In genomic region chr1:234325878-234326492, GRCh38 we compare ENCODE assay signal across 8 cellular contexts. TPM values are rescaled to one million over a fixed set of nuclear protein-coding genes. Genes with fewer than 3 reads are reported as not detected.
A peak's percentile ranks its signal among the peaks of the same experiment; 100 is the strongest.
DNase-seq lines count a peak whose midpoint lies in the region; TF ChIP-seq lines count a peak whose summit lies in the region.

No MANE protein-coding gene starts in this region.

- no peak overlapping the region for H4K91ac ChIP-seq in trophoblast cell (ENCODE audit: low read depth, low read length)

- H4K12ac ChIP-seq in trophoblast cell (ENCODE audit: low read depth, low read length) = no peak overlapping the region

- H3K14ac ChIP-seq in trophoblast cell (ENCODE audit: low read length) = no peak overlapping the region

- no peak for TF ChIP-seq CTCF in brain (conservative IDR thresholded peaks at IDR 0.05)
- no peak for TF ChIP-seq CTCF in spleen (IDR thresholded peaks at IDR 0.05 in 8 of 11, conservative IDR thresholded peaks at IDR 0.05 in 3 of 11)

- H3K79me1 ChIP-seq in trophoblast cell (ENCODE audit: low read length) = no peaks in the 10 kb centered on the region

- H3K9ac ChIP-seq in HUES6 (ENCODE audit: low read length) (no peak overlapping the region), trophoblast cell (ENCODE audit: low read length) (no peak overlapping the region)

- peaks cover 14% of the 10 kb centered on the region for H3K4me1 Mint-ChIP-seq in brain

- 40 to 73% (median 47%) methylated on average over 7 of the region's 7 CpGs for WGBS in spleen, 5 donors
- whole genome bisulfite sequencing in trophoblast cell (ENCODE audit: extremely low coverage, insufficient coverage, insufficient read length) = 100% methylated on average over 3 of the region's 7 CpGs

- H3K27me3 Mint-ChIP-seq in brain = peaks cover 23% of the 10 kb centered on the region

- H3K4me3 ChIP-seq in HUES6 (ENCODE audit: low read depth, low read length) (peak overlapping the region; percentile 37; the same call in 1 of the 2 replicates), spleen (peak overlapping the region in 7 of 8 donors; percentile 15 to 48 (median 36)), trophoblast cell (ENCODE audit: low read depth, low read length) (no peak overlapping the region)

- no peak overlapping the region for H2BK12ac ChIP-seq in trophoblast cell (ENCODE audit: low read length)

- H2AFZ ChIP-seq in trophoblast cell (ENCODE audit: insufficient read depth, low read length, poor library complexity) = no peak overlapping the region

- H3K36me3 ChIP-seq in HUES6 (ENCODE audit: control insufficient read depth, insufficient read depth, low read length) = no peaks in the 10 kb centered on the region
- H3K36me3 ChIP-seq in spleen = no peaks in the 10 kb centered on the region
- H3K36me3 ChIP-seq in trophoblast cell (ENCODE audit: control insufficient read depth in 1 of 2, insufficient read depth in 2 of 2, low read length in 2 of 2) = no peaks in the 10 kb centered on the region

- intact Hi-C loops in spleen (cut with DNase I; ENCODE audit: low total_unique reads) = no loop called here

- no peak overlapping the region for H3K27ac Mint-ChIP-seq in brain

- no peaks in the 10 kb centered on the region; the same call in 1 of the 2 replicates for H3K4me1 ChIP-seq in HUES6 (ENCODE audit: control insufficient read depth, insufficient read depth, low read length)
- peaks cover 0 to 28% (median 8%) of the 10 kb centered on the region in 6 donors for H3K4me1 ChIP-seq in spleen
- H3K4me1 ChIP-seq in trophoblast cell (ENCODE audit: control insufficient read depth in 1 of 2, insufficient read depth in 2 of 2, low read length in 2 of 2) = no peaks in the 10 kb centered on the region

- H3K27ac ChIP-seq in HUES6 (ENCODE audit: low read depth, low read length) = no peak overlapping the region
- H3K27ac ChIP-seq in spleen = peak overlapping the region in 4 of 8 donors; percentile 25 to 73 (median 42)
- H3K27ac ChIP-seq in trophoblast cell (ENCODE audit: low read depth, low read length) = no peak overlapping the region

- H3K4me3 Mint-ChIP-seq in brain = peak overlapping the region; percentile 9 to 48 (median 22)

- H2AK5ac ChIP-seq in trophoblast cell (ENCODE audit: low read length) = no peak overlapping the region

- no peak overlapping the region for H2BK120ac ChIP-seq in trophoblast cell (ENCODE audit: insufficient read depth, low read length, poor library complexity)

- no peak for TF ChIP-seq POLR2A in spleen (IDR thresholded peaks at IDR 0.05)

- no peak overlapping the region for H3K4ac ChIP-seq in trophoblast cell (ENCODE audit: low read depth, low read length)

- no peaks in the 10 kb centered on the region for H3K79me2 ChIP-seq in trophoblast cell (ENCODE audit: control insufficient read depth, insufficient read depth, low read length, poor library complexity)

- H3K4me2 ChIP-seq in trophoblast cell (ENCODE audit: low read length) = no peak overlapping the region

- H3K36me3 Mint-ChIP-seq in brain = no peaks in the 10 kb centered on the region

- peaks cover 14% of the 10 kb centered on the region for H3K27me3 ChIP-seq in HUES6 (ENCODE audit: control insufficient read depth, insufficient read depth, low read length)
- H3K27me3 ChIP-seq in spleen (replicated peaks in 1 of 7) = peaks cover 0 to 34% (median 12%) of the 10 kb centered on the region in 7 donors
- H3K27me3 ChIP-seq in trophoblast cell (ENCODE audit: insufficient read depth, low read length) = no peaks in the 10 kb centered on the region

- no peak overlapping the region for H3K18ac ChIP-seq in trophoblast cell (ENCODE audit: low read length)

- H4K8ac ChIP-seq in trophoblast cell (ENCODE audit: low read depth, low read length) = no peak overlapping the region

- H3K23ac ChIP-seq in trophoblast cell (ENCODE audit: low read length) = no peak overlapping the region

- DNase-seq in NCI-H748 (lab: John Stamatoyannopoulos, UW; ENCODE audit: unreplicated experiment) (peak; percentile 2), NCI-H748 treated with DMSO at 0.1 percent for 48 hours (lab: John Stamatoyannopoulos, UW) (no peak), spleen (no peak), NCI-H345 treated with DMSO at 0.1 percent for 48 hours (lab: John Stamatoyannopoulos, UW; ENCODE audit: unreplicated experiment) (no peak), trophoblast cell (no peak), C1 segment of cervical spinal cord (lab: John Stamatoyannopoulos, UW) (no peak)

- H3K9me3 Mint-ChIP-seq in brain = no peaks in the 10 kb centered on the region

- no peaks in the 10 kb centered on the region for H3K9me3 ChIP-seq in HUES6 (ENCODE audit: control insufficient read depth, insufficient read depth, low read depth, low read length)
- no peaks in the 10 kb centered on the region for H3K9me3 ChIP-seq in spleen
- H3K9me3 ChIP-seq in trophoblast cell (ENCODE audit: insufficient read depth, low read depth, low read length) = no peaks in the 10 kb centered on the region

- H2BK5ac ChIP-seq in trophoblast cell (ENCODE audit: low read depth, low read length, poor library complexity) = no peak overlapping the region

RNA-seq across cellular contexts. Expression of gene COA6, which starts 47.3 kb away (rescaled TPM):
- polyA plus RNA-seq in brain (ENCODE audit: insufficient read depth, low read depth, low replicate concordance) = 29.4 TPM
- 10 to 100 TPM in 6 of 7 donors, 1 to 10 TPM in 1; 6.9 to 18.9 (median 18.1) TPM for total RNA-seq in spleen
- 10 to 100 TPM; 44.1 to 57.4 (median 54.0) TPM for polyA plus RNA-seq in spleen
- polyA plus RNA-seq in trophoblast cell (2013) = 35.9 and 36.7 TPM in 2 replicates
